ENCODE assay signal across 24 cellular contexts in genomic region chr7:7178081-7178480, GRCh38. TPM values are rescaled to one million over a fixed set of nuclear protein-coding genes. Genes with fewer than 3 reads are reported as not detected.
A peak's percentile ranks its signal among the peaks of the same experiment; 100 is the strongest.
DNase-seq lines count a peak whose midpoint lies in the region; ATAC-seq and TF ChIP-seq lines count a peak whose summit lies in the region.
"Had no signal": no experiment of that assay in that cellular context is flagged by ENCODE, and none has a peak within 500 bp of the region (broad histone marks: within the 10 kb centered on the region; RNA-seq: fewer than 3 reads in every experiment).

No MANE protein-coding gene starts in this region.

- no peak overlapping the region for H3K27ac ChIP-seq in GM23338 (ENCODE audit: low read depth)
- H3K27ac ChIP-seq: gastroesophageal sphincter, skin epidermis, transverse colon, VCaP had no signal

- no peak overlapping the region for H3K9ac ChIP-seq in skeletal muscle satellite cell (ENCODE audit: low read depth, low read length)

- TF ChIP-seq CTCF in GM23338 (conservative IDR thresholded peaks at IDR 0.05; ENCODE audit: low read depth in 2 of 2) = no peak
- TF ChIP-seq CTCF in fibroblast of the aortic adventitia (IDR thresholded peaks at IDR 0.05; ENCODE audit: insufficient read depth, low read length) = no peak

- no peak overlapping the region for H3K4me2 ChIP-seq in GM23338
- peak overlapping the region; percentile 76 for H3K4me2 ChIP-seq in skeletal muscle satellite cell (ENCODE audit: low read length)

- peaks cover 8% of the 10 kb centered on the region; the same call in 2 of the 3 replicates for H3K36me3 Mint-ChIP-seq in GM23338 (ENCODE audit: low read depth)

- no peaks in the 10 kb centered on the region for H3K27me3 ChIP-seq in GM23338 (ENCODE audit: insufficient read depth)
- no peaks in the 10 kb centered on the region for H3K27me3 ChIP-seq in skeletal muscle satellite cell (ENCODE audit: control insufficient read depth, insufficient read depth, low read length)
- H3K27me3 ChIP-seq: BE2C, gastroesophageal sphincter, transverse colon had no signal

- H3K36me3 ChIP-seq in GM23338 (ENCODE audit: insufficient read depth) (no peaks in the 10 kb centered on the region), skeletal muscle satellite cell (ENCODE audit: insufficient read depth, low read length) (no peaks in the 10 kb centered on the region)
- H3K36me3 ChIP-seq: BE2C, gastroesophageal sphincter, transverse colon had no signal

- peaks cover 2% of the 10 kb centered on the region; the same call in 1 of the 2 replicates for H3K79me2 ChIP-seq in GM23338 (replicated peaks; ENCODE audit: insufficient read depth)

- peaks cover under 1% of the 10 kb centered on the region for H3K27me3 Mint-ChIP-seq in GM23338 (ENCODE audit: insufficient read depth, low read depth, poor library complexity)
- H3K27me3 Mint-ChIP-seq: stimulated activated naive CD8-positive, alpha-beta T cell treated with anti-CD3 and anti-CD28 coated beads, Interleukin-15, Interleukin-2, amounts not matched to agents 100 ng/mL and 50 ng/mL, for 24 hours had no signal

- H3K4me3 ChIP-seq in GM23338 (no peak overlapping the region), fibroblast of the aortic adventitia (ENCODE audit: low read depth, low read length) (no peak overlapping the region), skeletal muscle satellite cell (ENCODE audit: low read length) (no peak overlapping the region)
- H3K4me3 ChIP-seq: gastroesophageal sphincter, skin epidermis, transverse colon had no signal

- peaks cover 8% of the 10 kb centered on the region for H3K9me3 Mint-ChIP-seq in GM23338

- ATAC-seq in GM23338 (no peak), HG03025 (IDR thresholded peaks at IDR 0.05; ENCODE audit: low FRiP score, unreplicated experiment) (no peak)
- ATAC-seq: gastroesophageal sphincter, left cardiac atrium had no signal

- no peak overlapping the region for H2AFZ ChIP-seq in GM23338

- H4K20me1 ChIP-seq in GM23338 (replicated peaks; ENCODE audit: insufficient read depth) = no peaks in the 10 kb centered on the region

- H3K4me1 Mint-ChIP-seq in GM23338 = peaks cover 30% of the 10 kb centered on the region

- H3K4me1 ChIP-seq in GM23338 (ENCODE audit: insufficient read depth) = peaks cover 20% of the 10 kb centered on the region
- peaks cover 45% of the 10 kb centered on the region for H3K4me1 ChIP-seq in skeletal muscle satellite cell (ENCODE audit: control insufficient read depth, insufficient read depth, low read length)
- H3K4me1 ChIP-seq: BE2C had no signal

- no peaks in the 10 kb centered on the region for H3F3A ChIP-seq in GM23338 (replicated peaks; ENCODE audit: low read depth)

- peaks cover 11% of the 10 kb centered on the region for H3K9me3 ChIP-seq in skeletal muscle satellite cell (replicated peaks; ENCODE audit: low read length)
- H3K9me3 ChIP-seq: BE2C, gastroesophageal sphincter had no signal

- H3K4me3 Mint-ChIP-seq in GM23338 = no peak overlapping the region
- H3K4me3 Mint-ChIP-seq: stimulated activated naive CD8-positive, alpha-beta T cell treated with anti-CD3 and anti-CD28 coated beads, Interleukin-15, Interleukin-2, amounts not matched to agents 100 ng/mL and 50 ng/mL, for 24 hours had no signal

- no peak overlapping the region for H3K27ac Mint-ChIP-seq in GM23338
- H3K27ac Mint-ChIP-seq: stimulated activated naive CD8-positive, alpha-beta T cell treated with anti-CD3 and anti-CD28 coated beads, Interleukin-15, Interleukin-2, amounts not matched to agents 100 ng/mL and 50 ng/mL, for 24 hours had no signal

- no peaks in the 10 kb centered on the region for H3K9me2 ChIP-seq in GM23338 (ENCODE audit: insufficient read depth)

- DNase-seq in GM23338 (ENCODE audit: low spot score) (peak; percentile 27), RPMI7951 (ENCODE audit: low read depth) (peak; percentile 67), fibroblast of the aortic adventitia (ENCODE audit: low read depth) (peak; percentile 20), mucosa of gallbladder (ENCODE audit: low spot score) (no peak), epidermal melanocyte (ENCODE audit: insufficient read length, low spot score) (no peak)
- DNase-seq: activated CD4-positive, alpha-beta T cell treated with anti-CD3 and anti-CD28 coated beads, Interleukin-2, amount 50 U/mL, for 4 hours; amygdala; BE2C; caudate nucleus; dermis blood vessel endothelial cell; GDM1; left cardiac atrium; NCI-H1694 treated with DMSO at 0.1 percent for 48 hours; NCI-H774; posterior cingulate gyrus; stimulated activated CD4-positive, alpha-beta T cell treated with anti-CD3 and anti-CD28 coated beads, Interleukin-4, amount 100 ng/mL, for 1 hour; T-helper 2 cell; transverse colon had no signal

TF ChIP-seq in GM23338, 12 proteins besides CTCF, POLR2A, EP300 and RAD21 (continues in another document):
- no peak for TF ChIP-seq POLR2AphosphoS5 (IDR thresholded peaks at IDR 0.05; ENCODE audit: low read depth)
- TF ChIP-seq ZNF331 (CRISPR knock-in tag; IDR thresholded peaks at IDR 0.05; ENCODE audit: low read depth) = no peak
- TF ChIP-seq ZNF114 (CRISPR knock-in tag; IDR thresholded peaks at IDR 0.05) = no peak
- TF ChIP-seq STAT1 (IDR thresholded peaks at IDR 0.05; ENCODE audit: unreplicated experiment) = no peak
- TF ChIP-seq ETS1 (IDR thresholded peaks at IDR 0.05) = no peak
- TF ChIP-seq JUNB (IDR thresholded peaks at IDR 0.05; ENCODE audit: unreplicated experiment) = no peak
- TF ChIP-seq NANOG (IDR thresholded peaks at IDR 0.05; ENCODE audit: borderline replicate concordance) = no peak
- no peak for TF ChIP-seq CREB1 (CRISPR knock-in tag; IDR thresholded peaks at IDR 0.05; ENCODE audit: low read depth)
- no peak for TF ChIP-seq EZH2 (IDR thresholded peaks at IDR 0.05; ENCODE audit: low read depth, unreplicated experiment)
- no peak for TF ChIP-seq REST (IDR thresholded peaks at IDR 0.05; ENCODE audit: unreplicated experiment)

RNA-seq across cellular contexts. Expression of gene C1GALT1, which starts 4.3 kb away (rescaled TPM):
- total RNA-seq in GM23338 (2014; rRNA removed; shearing (Covaris generic)) = 203 and 261 TPM in 2 replicates
- polyA plus RNA-seq in GM23338 (2016; fragmentation: Nextera tagmentation; extraction: Ambion mirVana) = 48.5 and 58.2 TPM in 2 replicates
- total RNA-seq in RPMI7951 (2014; rRNA removed; shearing (Covaris generic)) = 44.9 and 60.0 TPM in 2 replicates
- total RNA-seq in fibroblast of the aortic adventitia (ENCODE audit: low replicate concordance) = 14.0 and 90.0 TPM in 2 replicates
- 71.6 and 93.3 TPM in 2 replicates for total RNA-seq in skeletal muscle satellite cell (2012; rRNA removed)
- total RNA-seq in mucosa of gallbladder = 58.3 TPM

Comparison
In these comparisons a context has a peak if more than half of its experiments do, and no peak if none do; other contexts are left out.
1. DNase-seq: peak in GM23338 (single experiment), RPMI7951 (single experiment) and fibroblast of the aortic adventitia (single experiment); none in mucosa of gallbladder (single experiment) and epidermal melanocyte (single experiment).